19 cellular contexts compared by ENCODE assay signal in genomic region chr1:115280073-115280472, GRCh38. TPM values are rescaled to one million over a fixed set of nuclear protein-coding genes. Genes with fewer than 3 reads are reported as not detected.
A peak's percentile ranks its signal among the peaks of the same experiment; 100 is the strongest.
DNase-seq lines count a peak whose midpoint lies in the region; ATAC-seq and TF ChIP-seq lines count a peak whose summit lies in the region.
"Had no signal": no experiment of that assay in that cellular context is flagged by ENCODE, and none has a peak within 500 bp of the region (broad histone marks: within the 10 kb centered on the region; RNA-seq: fewer than 3 reads in every experiment).

No MANE protein-coding gene starts in this region.

- BruUV-seq in IMR-90 (replicated peaks; lab: Mats Ljungman, UMichigan): no TSS peak

- H3K56ac ChIP-seq in IMR-90 (ENCODE audit: extremely low read depth, insufficient read depth, low read length): no peak overlapping the region

- H4K8ac ChIP-seq in IMR-90 (ENCODE audit: low read depth in 2 of 2, low read length in 2 of 2): no peak overlapping the region
- no peak overlapping the region for H4K8ac ChIP-seq in trophoblast cell (ENCODE audit: low read depth, low read length)

- no peak overlapping the region for H3K18ac ChIP-seq in IMR-90 (ENCODE audit: low read depth, low read length)
- no peak overlapping the region for H3K18ac ChIP-seq in trophoblast cell (ENCODE audit: low read length)

- no peak overlapping the region for H3K23ac ChIP-seq in IMR-90 (ENCODE audit: low read depth, low read length)
- no peak overlapping the region for H3K23ac ChIP-seq in trophoblast cell (ENCODE audit: low read length)

- no peaks in the 10 kb centered on the region for H4K20me1 ChIP-seq in IMR-90 (ENCODE audit: insufficient read depth, low read length)
- H4K20me1 ChIP-seq in smooth muscle cell (ENCODE audit: low read depth): no peaks in the 10 kb centered on the region

- POLR2A ChIA-PET in IMR-90 (lab: Charles Lee; ENCODE audit: unreplicated experiment): no interaction called here

- H3K14ac ChIP-seq in IMR-90 (replicated peaks; ENCODE audit: low read depth, low read length) (no peak overlapping the region), trophoblast cell (ENCODE audit: low read length) (no peak overlapping the region)

- no peak overlapping the region for H2BK5ac ChIP-seq in IMR-90 (ENCODE audit: low read depth, low read length, poor library complexity, severe bottlenecking)
- H2BK5ac ChIP-seq in trophoblast cell (ENCODE audit: low read depth, low read length, poor library complexity): no peak overlapping the region

- ATAC-seq in IMR-90 (ENCODE audit: low read depth) (peak; percentile 78), HG03457 (IDR thresholded peaks at IDR 0.05; ENCODE audit: unreplicated experiment) (no peak), HG02840 (IDR thresholded peaks at IDR 0.05; ENCODE audit: low FRiP score, unreplicated experiment) (no peak)
- ATAC-seq: activated naive CD8-positive, alpha-beta T cell treated with anti-CD3 and anti-CD28 coated beads, Interleukin-2, amount 50 U/mL, for 24 hours; stimulated activated naive CD8-positive, alpha-beta T cell treated with anti-CD3 and anti-CD28 coated beads, Interleukin-15, amount 100 ng/mL, for 72 hours had no signal

- H4K12ac ChIP-seq in trophoblast cell (ENCODE audit: low read depth, low read length): no peak overlapping the region

- H3K4me2 ChIP-seq in IMR-90 (ENCODE audit: low read depth, low read length) (peak overlapping the region; percentile 75), smooth muscle cell (peak overlapping the region; percentile 63), trophoblast cell (ENCODE audit: low read length) (no peak overlapping the region)

- no peaks in the 10 kb centered on the region for H3K79me1 ChIP-seq in IMR-90 (ENCODE audit: low read depth in 1 of 2, low read length in 2 of 2)
- H3K79me1 ChIP-seq in trophoblast cell (ENCODE audit: low read length): no peaks in the 10 kb centered on the region

- TF ChIP-seq CTCF in IMR-90 (conservative IDR thresholded peaks at IDR 0.05; ENCODE audit: low read depth, low read length) (no peak), smooth muscle cell (IDR thresholded peaks at IDR 0.05; ENCODE audit: borderline replicate concordance, insufficient read depth, poor library complexity, severe bottlenecking) (no peak)

- H4K5ac ChIP-seq in IMR-90 (ENCODE audit: low read depth, low read length): no peak overlapping the region

- H3K4me1 ChIP-seq in IMR-90 (ENCODE audit: control insufficient read depth, insufficient read depth, low read length) (peaks cover 5% of the 10 kb centered on the region; the same call in 1 of the 2 replicates), smooth muscle cell (ENCODE audit: low read depth) (no peaks in the 10 kb centered on the region), trophoblast cell (ENCODE audit: control insufficient read depth in 1 of 2, insufficient read depth in 2 of 2, low read length in 2 of 2) (no peaks in the 10 kb centered on the region)
- H3K4me1 ChIP-seq: Caco-2 had no signal

- intact Hi-C loops in IMR-90 (cut with micrococcal nuclease): no loop called here

- H3K9me1 ChIP-seq in IMR-90 (ENCODE audit: insufficient read depth, low read length): peaks cover 3% of the 10 kb centered on the region; the same call in 1 of the 2 replicates

- dilution Hi-C loops in IMR-90 (cut with HindIII; ENCODE audit: low sequenced_read_pairs, unreplicated experiment): no loop called here

- peak overlapping the region; percentile 25 for H2AK9ac ChIP-seq in IMR-90 (replicated peaks; ENCODE audit: low read depth, low read length, poor library complexity)

- no peak overlapping the region for H3K9ac ChIP-seq in IMR-90 (ENCODE audit: low read depth, low read length)
- no peak overlapping the region for H3K9ac ChIP-seq in smooth muscle cell (ENCODE audit: low read depth)
- H3K9ac ChIP-seq in trophoblast cell (ENCODE audit: low read length): no peak overlapping the region

- H3K9me3 ChIP-seq in IMR-90 (ENCODE audit: control insufficient read depth, insufficient read depth, low read length): peaks cover 6% of the 10 kb centered on the region
- H3K9me3 ChIP-seq in smooth muscle cell (replicated peaks; ENCODE audit: low read depth): peaks cover 7% of the 10 kb centered on the region
- no peaks in the 10 kb centered on the region for H3K9me3 ChIP-seq in trophoblast cell (ENCODE audit: insufficient read depth, low read depth, low read length)
- H3K9me3 ChIP-seq: Caco-2 had no signal

- peak overlapping the region; percentile 69 for H2AFZ ChIP-seq in IMR-90 (replicated peaks; ENCODE audit: low read length, poor library complexity)
- no peak overlapping the region for H2AFZ ChIP-seq in smooth muscle cell (ENCODE audit: low read depth)
- no peak overlapping the region for H2AFZ ChIP-seq in trophoblast cell (ENCODE audit: insufficient read depth, low read length, poor library complexity)

- H2BK120ac ChIP-seq in IMR-90 (ENCODE audit: low read depth, low read length): peak overlapping the region; percentile 23
- H2BK120ac ChIP-seq in trophoblast cell (ENCODE audit: insufficient read depth, low read length, poor library complexity): no peak overlapping the region

- H3K4me3 ChIP-seq in IMR-90 (ENCODE audit: insufficient read depth, low read depth, low read length) (no peak overlapping the region), smooth muscle cell (no peak overlapping the region), trophoblast cell (ENCODE audit: low read depth, low read length) (no peak overlapping the region)
- H3K4me3 ChIP-seq: spleen had no signal

- no CpG with 5 or more reads among the region's 8 CpGs for WGBS in IMR-90 (ENCODE audit: extremely low coverage in 2 of 2, insufficient read length in 1 of 2), 2 experiments
- 51% methylated on average over 8 of the region's 8 CpGs for WGBS in smooth muscle cell (ENCODE audit: low lambda C conversion rate)
- WGBS in trophoblast cell (ENCODE audit: extremely low coverage, insufficient coverage, insufficient read length): no CpG with 5 or more reads among the region's 8 CpGs

- H2BK15ac ChIP-seq in IMR-90 (ENCODE audit: low read depth, low read length): no peak overlapping the region

- no peaks in the 10 kb centered on the region for H3F3A ChIP-seq in smooth muscle cell (ENCODE audit: low read depth)

- H3K27ac ChIP-seq in IMR-90 (ENCODE audit: insufficient read depth, low read length): peak overlapping the region; percentile 40; the same call in 1 of the 2 replicates
- no peak overlapping the region for H3K27ac ChIP-seq in smooth muscle cell (ENCODE audit: low read depth)
- no peak overlapping the region for H3K27ac ChIP-seq in trophoblast cell (ENCODE audit: low read depth, low read length)
- H3K27ac ChIP-seq: 22Rv1, RWPE1 had no signal

- in situ Hi-C loops in IMR-90 (cut with MboI; ENCODE audit: low sequenced_read_pairs): no loop called here

- H4K91ac ChIP-seq in IMR-90 (ENCODE audit: insufficient read depth, low read depth, low read length): no peak overlapping the region
- no peak overlapping the region for H4K91ac ChIP-seq in trophoblast cell (ENCODE audit: low read depth, low read length)

- H3K36me3 ChIP-seq in IMR-90 (ENCODE audit: control insufficient read depth, insufficient read depth, low read length): no peaks in the 10 kb centered on the region
- H3K36me3 ChIP-seq in smooth muscle cell (ENCODE audit: low read depth): no peaks in the 10 kb centered on the region
- no peaks in the 10 kb centered on the region for H3K36me3 ChIP-seq in trophoblast cell (ENCODE audit: control insufficient read depth in 1 of 2, insufficient read depth in 2 of 2, low read length in 2 of 2)
- H3K36me3 ChIP-seq: spleen had no signal

- H2BK12ac ChIP-seq in trophoblast cell (ENCODE audit: low read length): no peak overlapping the region

- no peak overlapping the region for H2BK20ac ChIP-seq in IMR-90 (ENCODE audit: low read depth, low read length)

- DNase-seq in DMS 273 (lab: John Stamatoyannopoulos, UW; ENCODE audit: unreplicated experiment) (peak; percentile 30), DMS 273 treated with DMSO at 0.1 percent for 48 hours (lab: John Stamatoyannopoulos, UW) (no peak), IMR-90 (peak; percentile 87), dedifferentiated amniotic fluid mesenchymal stem cell (ENCODE audit: extremely low spot score) (peak; percentile 85), smooth muscle cell (lab: John Stamatoyannopoulos, UW; ENCODE audit: unreplicated experiment) (no peak), trophoblast cell (no peak)
- DNase-seq: activated CD4-positive, CD25-positive, alpha-beta regulatory T cell treated with anti-CD3 and anti-CD28 coated beads, Interleukin-2, amount 50 U/mL, for 72 hours; activated naive CD8-positive, alpha-beta T cell treated with anti-CD3 and anti-CD28 coated beads, Interleukin-2, amount 50 U/mL, for 24 hours; activated T-cell treated with anti-CD3 and anti-CD28 coated beads, Interleukin-2, amount 50 U/mL, for 24 hours; Caco-2; NCI-H82; posterior cingulate gyrus; spleen; stimulated activated naive CD8-positive, alpha-beta T cell treated with anti-CD3 and anti-CD28 coated beads, Interleukin-15, amount 100 ng/mL, for 72 hours had no signal

- H3K27me3 ChIP-seq in IMR-90 (ENCODE audit: control insufficient read depth, insufficient read depth, low read length) (no peaks in the 10 kb centered on the region), smooth muscle cell (ENCODE audit: low read depth) (no peaks in the 10 kb centered on the region), trophoblast cell (ENCODE audit: insufficient read depth, low read length) (no peaks in the 10 kb centered on the region)
- H3K27me3 ChIP-seq: spleen had no signal

- H2AK5ac ChIP-seq in IMR-90 (ENCODE audit: low read depth, low read length): no peak overlapping the region
- no peak overlapping the region for H2AK5ac ChIP-seq in trophoblast cell (ENCODE audit: low read length)

- CTCF ChIA-PET in IMR-90 (lab: Yijun Ruan, JAX): no interaction called here

- TF ChIP-seq POLR2A in IMR-90 (IDR thresholded peaks at IDR 0.05; ENCODE audit: low read depth, low read length): no peak

- TF ChIP-seq RAD21 in IMR-90 (IDR thresholded peaks at IDR 0.05; ENCODE audit: low read length): no peak

- 0 out of 2 replicates have a peak overlapping the region, but pooled peaks have one; percentile 8 for H3K4ac ChIP-seq in IMR-90 (ENCODE audit: low read depth, low read length)
- H3K4ac ChIP-seq in trophoblast cell (ENCODE audit: low read depth, low read length): no peak overlapping the region

- H3K79me2 ChIP-seq in smooth muscle cell (ENCODE audit: low read depth) (no peaks in the 10 kb centered on the region), trophoblast cell (ENCODE audit: control insufficient read depth, insufficient read depth, low read length, poor library complexity) (peaks cover 2% of the 10 kb centered on the region)

TF ChIP-seq in IMR-90, 13 proteins besides CTCF, POLR2A, EP300 and RAD21 (continues in another document):
- TF ChIP-seq RFX5 (IDR thresholded peaks at IDR 0.05; ENCODE audit: low read depth, low read length): no peak
- peak; percentile 36; the same call in 1 of the 2 replicates for TF ChIP-seq MAZ (IDR thresholded peaks at IDR 0.05; ENCODE audit: borderline replicate concordance, low read depth, low read length)

RNA-seq across cellular contexts. Expression of gene NGF, which starts 58.0 kb away (rescaled TPM):
- 8.3 and 12.5 TPM in 2 replicates for total RNA-seq in IMR-90 (2012; rRNA removed)
- polyA plus RNA-seq in IMR-90 (2012; rRNA removed): 21.7 and 28.7 TPM in 2 replicates
- 10.0 and 32.5 TPM in 2 replicates for polyA plus RNA-seq in IMR-90 (2012; cell fraction: cytosol; rRNA removed)
- polyA plus RNA-seq in IMR-90 (2012; cell fraction: nucleus; rRNA removed; ENCODE audit: low replicate concordance): 23.1 and 29.5 TPM in 2 replicates
- 0.18 and 0.22 TPM in 2 replicates for total RNA-seq in smooth muscle cell
- 1.8 and 1.9 TPM in 2 replicates for polyA plus RNA-seq in smooth muscle cell
- polyA plus RNA-seq in trophoblast cell (2013): 3.6 and 4.0 TPM in 2 replicates
- total RNA-seq: Caco-2; T-helper 1 cell treated with Interleukin-12 subunit alpha and Interleukin-12 subunit beta and Interleukin-4 antibody, amounts not matched to agents 30 ng/mL and 1 ng/mL, for 36 hours had no signal

Comparison
In these comparisons a context has a peak if more than half of its experiments do, and no peak if none do; other contexts are left out.
1. DNase-seq: peak in DMS 273 (single experiment), IMR-90 (single experiment) and dedifferentiated amniotic fluid mesenchymal stem cell (single experiment); none in DMS 273 treated with DMSO at 0.1 percent for 48 hours (single experiment), smooth muscle cell (single experiment) and trophoblast cell (0 of 2).